In the genomic region with DNA sequence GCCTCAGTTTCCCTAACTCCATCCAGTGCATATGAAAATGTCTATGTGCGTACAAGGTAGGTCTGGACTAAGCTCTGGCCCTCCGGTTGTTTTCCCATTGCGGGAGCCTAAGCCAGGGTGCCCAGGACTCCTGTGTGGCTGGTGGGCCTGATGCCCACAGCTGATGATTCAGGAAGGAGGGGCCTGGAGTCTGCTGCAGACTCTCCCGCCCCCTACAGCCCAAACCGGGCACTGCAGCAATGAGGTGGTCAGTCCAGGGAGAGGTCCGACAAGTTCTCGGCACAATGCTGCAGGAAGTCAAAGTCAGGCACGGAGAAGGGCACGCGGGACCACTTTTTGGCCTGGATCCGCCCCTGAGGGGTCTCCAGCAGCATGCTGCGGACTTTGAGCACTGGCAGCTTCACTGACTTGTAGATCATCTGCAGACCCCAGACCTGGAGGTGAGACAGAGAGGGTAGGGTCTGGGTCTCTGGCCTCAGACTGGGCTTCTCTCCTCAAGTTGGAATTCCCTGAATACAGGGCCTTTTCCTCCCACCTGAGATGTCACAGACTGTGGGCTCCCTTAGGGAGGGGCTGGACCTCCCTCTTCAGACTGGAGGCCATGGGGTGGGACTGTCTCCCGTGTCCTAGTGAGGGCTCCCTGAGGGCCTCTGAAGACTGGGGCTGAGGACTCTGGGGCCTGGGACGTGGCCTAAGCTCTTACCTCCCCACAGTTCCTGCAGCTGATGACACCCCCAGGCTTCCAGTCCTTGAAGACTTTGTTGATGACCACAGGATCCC, we compare ENCODE assay signal across 8 cellular contexts. TPM values are rescaled to one million over a fixed set of nuclear protein-coding genes. Genes with fewer than 3 reads are reported as not detected.
A peak's percentile ranks its signal among the peaks of the same experiment; 100 is the strongest.
DNase-seq lines count a peak whose midpoint lies in the region; ATAC-seq, FAIRE-seq and TF ChIP-seq lines count a peak whose summit lies in the region.

No MANE protein-coding gene starts in this region.

- H3K9me3 ChIP-seq in neutrophil = no peaks in the 10 kb centered on the region
- H3K9me3 ChIP-seq in thyroid gland = no peaks in the 10 kb centered on the region

- WGBS in thyroid gland, 2 donors = 46 to 53% methylated on average over 10 to 12 of the region's 14 CpGs

- H3K4me1 ChIP-seq in neutrophil (ENCODE audit: control insufficient read depth in 1 of 2, insufficient read depth in 1 of 2, low read depth in 1 of 2, low read length in 1 of 2) (peaks cover 3 to 6% of the 10 kb centered on the region in 2 experiments), thyroid gland (peaks cover 6 to 8% of the 10 kb centered on the region in 2 donors)

- no peaks in the 10 kb centered on the region for H3K9me3 Mint-ChIP-seq in activated T-cell treated with anti-CD3 and anti-CD28 coated beads, Interleukin-2, amount 50 U/mL, for 4 hours

- H3K27ac ChIP-seq in neutrophil (no peak overlapping the region), thyroid gland (no peak overlapping the region)

- peaks cover 12% of the 10 kb centered on the region for H3K36me3 ChIP-seq in neutrophil
- H3K36me3 ChIP-seq in thyroid gland = no peaks in the 10 kb centered on the region

- peaks cover 8% of the 10 kb centered on the region for H3K4me1 Mint-ChIP-seq in activated T-cell treated with anti-CD3 and anti-CD28 coated beads, Interleukin-2, amount 50 U/mL, for 4 hours (ENCODE audit: low read depth)

- no peak for DNase-seq in AG09309 (ENCODE audit: low read depth)
- peak; percentile 52 for DNase-seq in GM18507 (ENCODE audit: extremely low spot score, insufficient read length, low read depth)
- DNase-seq in OCI-M1 (lab: John Stamatoyannopoulos, UW) = peak; percentile 85
- peak; percentile 57 for DNase-seq in activated T-cell treated with anti-CD3 and anti-CD28 coated beads, Interleukin-2, amount 50 U/mL, for 4 hours
- DNase-seq in fibroblast of peridontal ligament (ENCODE audit: extremely low read depth) = peak; percentile 44
- DNase-seq in thyroid gland = peak in 1 of 2 donors; percentile 41

- peaks cover 2% of the 10 kb centered on the region for H3K36me3 Mint-ChIP-seq in activated T-cell treated with anti-CD3 and anti-CD28 coated beads, Interleukin-2, amount 50 U/mL, for 4 hours (ENCODE audit: insufficient read depth)

- no peak overlapping the region for H3K4me3 ChIP-seq in AG09309 (ENCODE audit: control insufficient read depth, low read depth, low read length)
- no peak overlapping the region for H3K4me3 ChIP-seq in neutrophil (ENCODE audit: low read depth in 1 of 2, low read length in 1 of 2)
- no peak overlapping the region for H3K4me3 ChIP-seq in thyroid gland (replicated peaks in 1 of 3)

- FAIRE-seq in GM18507 (lab: Jason Lieb, UNC) = peak; percentile 65

- no peak overlapping the region for H3K4me3 Mint-ChIP-seq in activated T-cell treated with anti-CD3 and anti-CD28 coated beads, Interleukin-2, amount 50 U/mL, for 4 hours

- peaks cover 14% of the 10 kb centered on the region for H3K27me3 Mint-ChIP-seq in activated T-cell treated with anti-CD3 and anti-CD28 coated beads, Interleukin-2, amount 50 U/mL, for 4 hours (ENCODE audit: low read depth)

- TF ChIP-seq CTCF in AG09309 (IDR thresholded peaks at IDR 0.05; ENCODE audit: control insufficient read depth, insufficient read depth, low read depth, low read length, missing control alignments) (peak; percentile 91), neutrophil (IDR thresholded peaks at IDR 0.05) (peak; percentile 61), thyroid gland (IDR thresholded peaks at IDR 0.05) (peak in 4 of 6 experiments; percentile 28 to 52 (median 30))

- ATAC-seq in activated T-cell treated with anti-CD3 and anti-CD28 coated beads, Interleukin-2, amount 50 U/mL, for 4 hours = peak; percentile 64 to 69
- ATAC-seq in HG03460 (IDR thresholded peaks at IDR 0.05; ENCODE audit: unreplicated experiment) = no peak

- TF ChIP-seq POLR2A in thyroid gland (IDR thresholded peaks at IDR 0.05) = no peak

- H3K27me3 ChIP-seq in neutrophil (peaks cover 28% of the 10 kb centered on the region), thyroid gland (peaks cover 9% of the 10 kb centered on the region)

- intact Hi-C loops in thyroid gland (cut with DNase I) = no loop called here

RNA-seq across cellular contexts. Expression of a gene that starts 3.4 kb away (rescaled TPM):
- total RNA-seq in activated T-cell treated with anti-CD3 and anti-CD28 coated beads, Interleukin-2, amount 50 U/mL, for 4 hours = under 1 TPM in 2 of 3 donors, not detected in 1; 0.29 to 0.43 TPM
- total RNA-seq in thyroid gland = under 1 TPM in 2 of 4 donors, not detected in 2; 0.22 to 0.54 TPM

RNA-seq across cellular contexts. Expression of a gene that starts 10.8 kb away (rescaled TPM):
- 1 to 10 TPM; 2.0 to 8.4 (median 6.9) TPM for total RNA-seq in activated T-cell treated with anti-CD3 and anti-CD28 coated beads, Interleukin-2, amount 50 U/mL, for 4 hours
- total RNA-seq in thyroid gland = 10 to 100 TPM in 2 of 4 donors, 1 to 10 TPM in 2; 6.4 to 12.9 (median 9.7) TPM

RNA-seq across cellular contexts. Expression of a gene that starts 19.5 kb away (rescaled TPM):
- 10 to 100 TPM; 70.1 to 92.5 (median 82.4) TPM for total RNA-seq in activated T-cell treated with anti-CD3 and anti-CD28 coated beads, Interleukin-2, amount 50 U/mL, for 4 hours
- 10 to 100 TPM; 14.2 to 37.9 (median 23.3) TPM for total RNA-seq in thyroid gland

RNA-seq across cellular contexts. Expression of a gene that starts 20.9 kb away (rescaled TPM):
- under 1 TPM in 1 of 3 donors, not detected in 2; 0.10 TPM for total RNA-seq in activated T-cell treated with anti-CD3 and anti-CD28 coated beads, Interleukin-2, amount 50 U/mL, for 4 hours
- under 1 TPM in 1 of 4 donors, not detected in 3; 0.33 TPM for total RNA-seq in thyroid gland

RNA-seq across cellular contexts. Expression of a gene that starts 51.3 kb away (rescaled TPM):
- under 1 TPM in 2 of 3 donors, not detected in 1; 0.08 to 0.13 TPM for total RNA-seq in activated T-cell treated with anti-CD3 and anti-CD28 coated beads, Interleukin-2, amount 50 U/mL, for 4 hours
- 1 to 10 TPM; 1.2 to 3.7 (median 2.1) TPM for total RNA-seq in thyroid gland

Comparison
In these comparisons a context has a peak if more than half of its experiments do, and no peak if none do; other contexts are left out.
1. CTCF ChIP-seq: peak in every context shown above with its lines; median percentile 91 in AG09309; 61 in neutrophil; 30 in thyroid gland.